16 cellular contexts compared by ENCODE assay signal in genomic region chr9:130779153-130779855, GRCh38. TPM values are rescaled to one million over a fixed set of nuclear protein-coding genes. Genes with fewer than 3 reads are reported as not detected.
DNase-seq lines count a peak whose midpoint lies in the region; ATAC-seq, FAIRE-seq and TF ChIP-seq lines count a peak whose summit lies in the region.
"Had no signal": no experiment of that assay in that cellular context is flagged by ENCODE, and none has a peak within 500 bp of the region (broad histone marks: within the 10 kb centered on the region; RNA-seq: fewer than 3 reads in every experiment).

No MANE protein-coding gene starts in this region.

- no peak for TF ChIP-seq RAD21 in A549 (conservative IDR thresholded peaks at IDR 0.05 in 1 of 2, IDR thresholded peaks at IDR 0.05 in 1 of 2)

- H3K27ac ChIP-seq in A549 (peak overlapping the region; percentile 84 to 88), esophagus squamous epithelium (peak overlapping the region; percentile 68 to 91 (median 87))
- H3K27ac ChIP-seq: VCaP had no signal

- peak overlapping the region; percentile 68 for H3K27ac Mint-ChIP-seq in osteocyte (ENCODE audit: unreplicated experiment)
- no peak overlapping the region for H3K27ac Mint-ChIP-seq in activated CD4-positive, alpha-beta memory T cell treated with anti-CD3 and anti-CD28 coated beads, Interleukin-2, amount 10 ng/mL, durations not matched to agents 7 days and 5 days
- H3K27ac Mint-ChIP-seq: activated CD8-positive, alpha-beta memory T cell treated with anti-CD3 and anti-CD28 coated beads, Interleukin-2, amount 10 ng/mL, durations not matched to agents 7 days and 5 days; activated naive CD4-positive, alpha-beta T cell treated with anti-CD3 and anti-CD28 coated beads, Interleukin-2, amount 50 U/mL, for 24 hours; naive thymus-derived CD4-positive, alpha-beta T cell had no signal

- no peak overlapping the region for H3K4me3 Mint-ChIP-seq in osteocyte (ENCODE audit: unreplicated experiment)
- no peak overlapping the region for H3K4me3 Mint-ChIP-seq in activated CD4-positive, alpha-beta memory T cell treated with anti-CD3 and anti-CD28 coated beads, Interleukin-2, amount 10 ng/mL, durations not matched to agents 7 days and 5 days
- H3K4me3 Mint-ChIP-seq: activated CD8-positive, alpha-beta memory T cell treated with anti-CD3 and anti-CD28 coated beads, Interleukin-2, amount 10 ng/mL, durations not matched to agents 7 days and 5 days; activated naive CD4-positive, alpha-beta T cell treated with anti-CD3 and anti-CD28 coated beads, Interleukin-2, amount 50 U/mL, for 24 hours had no signal

- ATAC-seq in A549 (no peak), GM21528 (IDR thresholded peaks at IDR 0.05; ENCODE audit: low FRiP score, unreplicated experiment) (no peak)
- ATAC-seq: activated CD8-positive, alpha-beta memory T cell treated with anti-CD3 and anti-CD28 coated beads, Interleukin-2, amount 10 ng/mL, durations not matched to agents 7 days and 5 days; naive thymus-derived CD4-positive, alpha-beta T cell had no signal

- H3K4me1 Mint-ChIP-seq in osteocyte (ENCODE audit: unreplicated experiment) = peaks cover 63% of the 10 kb centered on the region
- peaks cover 1% of the 10 kb centered on the region for H3K4me1 Mint-ChIP-seq in activated CD4-positive, alpha-beta memory T cell treated with anti-CD3 and anti-CD28 coated beads, Interleukin-2, amount 10 ng/mL, durations not matched to agents 7 days and 5 days

- peak in 1 of 2 experiments; percentile 13 for DNase-seq in A549 (ENCODE audit: low read depth in 1 of 2, low spot score in 1 of 2)
- peak; percentile 10 for DNase-seq in LNCaP clone FGC (ENCODE audit: low read depth)
- no peak for DNase-seq in esophagus squamous epithelium (lab: John Stamatoyannopoulos, UW)
- DNase-seq in osteocyte (ENCODE audit: extremely low spot score, unreplicated experiment) = no peak
- no peak for DNase-seq in activated CD4-positive, alpha-beta memory T cell treated with anti-CD3 and anti-CD28 coated beads, Interleukin-2, amount 10 ng/mL, durations not matched to agents 7 days and 5 days
- no peak for DNase-seq in activated T-cell treated with anti-CD3 and anti-CD28 coated beads, Interleukin-2, amount 50 U/mL, for 48 hours
- DNase-seq in SHP77 (lab: John Stamatoyannopoulos, UW) = no peak
- DNase-seq: activated CD8-positive, alpha-beta memory T cell treated with anti-CD3 and anti-CD28 coated beads, Interleukin-2, amount 10 ng/mL, durations not matched to agents 7 days and 5 days; naive thymus-derived CD4-positive, alpha-beta T cell; NCI-H2029; SK-N-SH had no signal

- H3K27me3 ChIP-seq in esophagus squamous epithelium = no peaks in the 10 kb centered on the region

- peaks cover 13% of the 10 kb centered on the region for H3K9me3 Mint-ChIP-seq in osteocyte (ENCODE audit: unreplicated experiment)
- H3K9me3 Mint-ChIP-seq in activated CD4-positive, alpha-beta memory T cell treated with anti-CD3 and anti-CD28 coated beads, Interleukin-2, amount 10 ng/mL, durations not matched to agents 7 days and 5 days = peaks cover 4% of the 10 kb centered on the region
- H3K9me3 Mint-ChIP-seq: activated naive CD4-positive, alpha-beta T cell treated with anti-CD3 and anti-CD28 coated beads, Interleukin-2, amount 50 U/mL, for 24 hours had no signal

- no peak for TF ChIP-seq EP300 in A549 (IDR thresholded peaks at IDR 0.05)

- H3K4me3 ChIP-seq in A549 = no peak overlapping the region
- no peak overlapping the region for H3K4me3 ChIP-seq in LNCaP clone FGC (ENCODE audit: low read depth, low read length)
- H3K4me3 ChIP-seq in esophagus squamous epithelium = no peak overlapping the region

- no peaks in the 10 kb centered on the region for H3K27me3 Mint-ChIP-seq in osteocyte (ENCODE audit: unreplicated experiment)
- H3K27me3 Mint-ChIP-seq in activated CD4-positive, alpha-beta memory T cell treated with anti-CD3 and anti-CD28 coated beads, Interleukin-2, amount 10 ng/mL, durations not matched to agents 7 days and 5 days = no peaks in the 10 kb centered on the region
- H3K27me3 Mint-ChIP-seq: activated CD8-positive, alpha-beta memory T cell treated with anti-CD3 and anti-CD28 coated beads, Interleukin-2, amount 10 ng/mL, durations not matched to agents 7 days and 5 days; activated naive CD4-positive, alpha-beta T cell treated with anti-CD3 and anti-CD28 coated beads, Interleukin-2, amount 50 U/mL, for 24 hours; naive thymus-derived CD4-positive, alpha-beta T cell had no signal

- CTCF ChIA-PET in A549 (lab: Yijun Ruan, JAX) = interaction anchor here (0.9 to 1.0 kb wide), 2 partner anchors 9 to 69 kb away, joined by 3 read pairs; no protein-coding TSS in a partner anchor
- CTCF ChIA-PET in activated CD4-positive, alpha-beta memory T cell treated with anti-CD3 and anti-CD28 coated beads, Interleukin-2, amount 10 ng/mL, durations not matched to agents 7 days and 5 days (lab: Charles Lee) = no interaction called here

- intact Hi-C loops in esophagus squamous epithelium (cut with DNase I) = loop anchor here (10.0 kb wide), 1 partner anchor 155 kb away; the partner anchor contains the start of gene FIBCD1

- H3K4me2 ChIP-seq in A549 = peak overlapping the region; percentile 73

- H3K36me3 Mint-ChIP-seq in osteocyte (ENCODE audit: unreplicated experiment) = peaks cover 7% of the 10 kb centered on the region
- peaks cover 7% of the 10 kb centered on the region for H3K36me3 Mint-ChIP-seq in activated CD4-positive, alpha-beta memory T cell treated with anti-CD3 and anti-CD28 coated beads, Interleukin-2, amount 10 ng/mL, durations not matched to agents 7 days and 5 days (ENCODE audit: low read depth)

- H3K9me3 ChIP-seq in A549 (peaks cover 14% of the 10 kb centered on the region; the same call in 1 of the 3 replicates), esophagus squamous epithelium (no peaks in the 10 kb centered on the region)

- no peaks in the 10 kb centered on the region for H3K36me3 ChIP-seq in esophagus squamous epithelium

- TF ChIP-seq POLR2A in A549 (IDR thresholded peaks at IDR 0.05; ENCODE audit: low read length) (no peak), esophagus squamous epithelium (IDR thresholded peaks at IDR 0.05) (no peak)

- WGBS in A549 (ENCODE audit: missing lambda C conversion rate) = 66% methylated on average over 9 of the region's 9 CpGs
- 68 to 78% methylated on average over 9 of the region's 9 CpGs for WGBS in esophagus squamous epithelium, 2 donors

- POLR2A ChIA-PET in A549 (lab: Yijun Ruan, JAX) = no interaction called here
- POLR2A ChIA-PET in activated CD4-positive, alpha-beta memory T cell treated with anti-CD3 and anti-CD28 coated beads, Interleukin-2, amount 10 ng/mL, durations not matched to agents 7 days and 5 days (lab: Charles Lee) = no interaction called here

- no peak for TF ChIP-seq CTCF in A549 (IDR thresholded peaks at IDR 0.05)
- no peak for TF ChIP-seq CTCF in LNCaP clone FGC (IDR thresholded peaks at IDR 0.05; ENCODE audit: control insufficient read depth, extremely low read depth, insufficient read depth)
- TF ChIP-seq CTCF in esophagus squamous epithelium (IDR thresholded peaks at IDR 0.05) = no peak
- TF ChIP-seq CTCF in osteocyte (IDR thresholded peaks at IDR 0.05) = no peak

- FAIRE-seq in A549 (lab: Jason Lieb, UNC) = no peak
- FAIRE-seq: colon, keratinocyte had no signal

- peaks cover 50% of the 10 kb centered on the region for H3K4me1 ChIP-seq in A549
- H3K4me1 ChIP-seq in esophagus squamous epithelium = peaks cover 0 to 52% (median 18%) of the 10 kb centered on the region in 3 donors

TF ChIP-seq in A549, 52 proteins besides CTCF, POLR2A, EP300 and RAD21:
- peak; percentile 19 for TF ChIP-seq MAFK (IDR thresholded peaks at IDR 0.05; ENCODE audit: partially characterized antibody)
- no peak for TF ChIP-seq ATOH8 (CRISPR knock-in tag; IDR thresholded peaks at IDR 0.05; ENCODE audit: low read depth)
- TF ChIP-seq HEYL (CRISPR knock-in tag; IDR thresholded peaks at IDR 0.05) = no peak
- TF ChIP-seq POLR2AphosphoS2 (conservative IDR thresholded peaks at IDR 0.05; ENCODE audit: low read length) = no peak

RNA-seq across cellular contexts. Expression of gene ABL1, which starts 55.8 kb away (rescaled TPM):
- 26.5 and 37.5 TPM in 2 replicates for polyA plus RNA-seq in A549 (2011; rRNA removed)
- polyA plus RNA-seq in A549 (2012; cell fraction: cytosol; rRNA removed) = 16.5 and 23.9 TPM in 2 replicates
- polyA plus RNA-seq in A549 (2012; cell fraction: nucleus; rRNA removed) = 30.8 and 36.5 TPM in 2 replicates
- polyA plus RNA-seq in A549 (2017; fragmentation: RNase III; extraction: RNeasy Plus Mini Kit Qiagen cat#74134 plus additional on column Dnase treatment) = 30.0 to 32.6 TPM (median 32.4 TPM) in 3 replicates
- polyA minus RNA-seq in A549 (2011; rRNA and poly(A)+ RNA removed) = 54.3 and 56.9 TPM in 2 replicates
- total RNA-seq in esophagus squamous epithelium = 10 to 100 TPM; 22.1 to 51.7 (median 27.1) TPM
- 97.7 and 101 TPM in 2 replicates for total RNA-seq in osteocyte
- total RNA-seq in activated CD4-positive, alpha-beta memory T cell treated with anti-CD3 and anti-CD28 coated beads, Interleukin-2, amount 10 ng/mL, durations not matched to agents 7 days and 5 days = 10 to 100 TPM; 30.8 to 31.4 TPM
